Comparison of ENCODE assay signal across 12 cellular contexts in genomic region chr6:1614448-1614766, GRCh38. TPM values are rescaled to one million over a fixed set of nuclear protein-coding genes. Genes with fewer than 3 reads are reported as not detected.
DNase-seq lines count a peak whose midpoint lies in the region; ATAC-seq and TF ChIP-seq lines count a peak whose summit lies in the region.
"Had no signal": no experiment of that assay in that cellular context is flagged by ENCODE, and none has a peak within 500 bp of the region (broad histone marks: within the 10 kb centered on the region; RNA-seq: fewer than 3 reads in every experiment).

No MANE protein-coding gene starts in this region.

- H3K4me3 Mint-ChIP-seq in activated T-cell treated with anti-CD3 and anti-CD28 coated beads, Interleukin-2, amount 50 U/mL, for 72 hours: peak overlapping the region; percentile 12 to 17
- H3K4me3 Mint-ChIP-seq in activated T-helper 17 cell treated with anti-CD3 and anti-CD28 coated beads, Interleukin-2, amount 50 U/mL, for 72 hours: no peak overlapping the region
- H3K4me3 Mint-ChIP-seq: T-helper 2 cell treated with Interferon-gamma antibody and Interleukin-4, amounts not matched to agents 5 μg/mL and 100 μg/mL, for 36 hours had no signal

- 2% methylated on average over 23 to 32 of the region's 39 CpGs for WGBS in mesodermal cell (ENCODE audit: insufficient coverage in 2 of 2), 2 experiments

- H3K4me3 ChIP-seq in dorsolateral prefrontal cortex: peak overlapping the region in 56 of 59 donors; percentile 3 to 71 (median 50)
- H3K4me3 ChIP-seq in mesodermal cell (ENCODE audit: extremely low read depth, insufficient read depth, low read length, poor library complexity, severe bottlenecking): peak overlapping the region; percentile 27
- peak overlapping the region; percentile 91 to 93 for H3K4me3 ChIP-seq in tibial artery

- peaks cover 0 to 6% of the 10 kb centered on the region in 2 donors for H3K36me3 Mint-ChIP-seq in activated T-cell treated with anti-CD3 and anti-CD28 coated beads, Interleukin-2, amount 50 U/mL, for 72 hours (ENCODE audit: insufficient read depth in 2 of 2)
- H3K36me3 Mint-ChIP-seq in activated T-helper 17 cell treated with anti-CD3 and anti-CD28 coated beads, Interleukin-2, amount 50 U/mL, for 72 hours (ENCODE audit: low read depth): peaks cover 9% of the 10 kb centered on the region

- peaks cover 2% of the 10 kb centered on the region for H3K4me1 ChIP-seq in mesodermal cell (ENCODE audit: control insufficient read depth, insufficient read depth, low read length, poor library complexity, severe bottlenecking)
- peaks cover 0 to 20% (median 10%) of the 10 kb centered on the region in 4 donors for H3K4me1 ChIP-seq in tibial artery

- intact Hi-C loops in dorsolateral prefrontal cortex (cut with DNase I) (no loop called here), tibial artery (cut with DNase I; ENCODE audit: low total_unique reads) (no loop called here)

- no peak for DNase-seq in activated T-cell treated with anti-CD3 and anti-CD28 coated beads, Interleukin-2, amount 50 U/mL, for 72 hours
- DNase-seq in activated T-cell treated with anti-CD3 and anti-CD28 coated beads for 4 hours (no peak), dorsolateral prefrontal cortex (no peak), tibial artery (no peak), SK-N-DZ (ENCODE audit: low spot score) (no peak)
- DNase-seq: central memory CD4-positive, alpha-beta T cell had no signal

- peaks cover 17% of the 10 kb centered on the region for H3K4me1 Mint-ChIP-seq in activated T-cell treated with anti-CD3 and anti-CD28 coated beads, Interleukin-2, amount 50 U/mL, for 72 hours (ENCODE audit: low read depth)
- H3K4me1 Mint-ChIP-seq in activated T-helper 17 cell treated with anti-CD3 and anti-CD28 coated beads, Interleukin-2, amount 50 U/mL, for 72 hours: peaks cover 5% of the 10 kb centered on the region

- no peak overlapping the region for H3K27ac Mint-ChIP-seq in activated T-cell treated with anti-CD3 and anti-CD28 coated beads, Interleukin-2, amount 50 U/mL, for 72 hours
- no peak overlapping the region for H3K27ac Mint-ChIP-seq in activated T-helper 17 cell treated with anti-CD3 and anti-CD28 coated beads, Interleukin-2, amount 50 U/mL, for 72 hours
- H3K27ac Mint-ChIP-seq: T-helper 2 cell treated with Interferon-gamma antibody and Interleukin-4, amounts not matched to agents 5 μg/mL and 100 μg/mL, for 36 hours had no signal

- peaks cover 58% of the 10 kb centered on the region for H3K27me3 Mint-ChIP-seq in activated T-cell treated with anti-CD3 and anti-CD28 coated beads, Interleukin-2, amount 50 U/mL, for 72 hours (ENCODE audit: low read depth)
- peaks cover 45% of the 10 kb centered on the region for H3K27me3 Mint-ChIP-seq in activated T-helper 17 cell treated with anti-CD3 and anti-CD28 coated beads, Interleukin-2, amount 50 U/mL, for 72 hours

- peak overlapping the region in 46 of 59 donors; percentile 26 to 96 (median 77) for H3K27ac ChIP-seq in dorsolateral prefrontal cortex
- H3K27ac ChIP-seq in mesodermal cell (ENCODE audit: low read depth, low read length, severe bottlenecking): no peak overlapping the region
- H3K27ac ChIP-seq in tibial artery: peak overlapping the region; percentile 91 to 98
- H3K27ac ChIP-seq: pancreas had no signal

- H3K9me3 ChIP-seq in mesodermal cell (ENCODE audit: control insufficient read depth, low read length) (no peaks in the 10 kb centered on the region), tibial artery (no peaks in the 10 kb centered on the region)
- H3K9me3 ChIP-seq: pancreas had no signal

- no peak for ATAC-seq in activated T-cell treated with anti-CD3 and anti-CD28 coated beads, Interleukin-2, amount 50 U/mL, for 72 hours (replicated peaks in 1 of 2)
- no peak for ATAC-seq in activated T-helper 17 cell treated with anti-CD3 and anti-CD28 coated beads, Interleukin-2, amount 50 U/mL, for 72 hours (replicated peaks)
- no peak for ATAC-seq in GM18505 (IDR thresholded peaks at IDR 0.05; ENCODE audit: unreplicated experiment)
- ATAC-seq: HCT116, pancreas had no signal

- TF ChIP-seq CTCF in dorsolateral prefrontal cortex (IDR thresholded peaks at IDR 0.05 in 54 of 56, conservative IDR thresholded peaks at IDR 0.05 in 2 of 56; ENCODE audit: low read depth in 1 of 56, partially characterized antibody in 56 of 56) (no peak), tibial artery (IDR thresholded peaks at IDR 0.05) (no peak)

- peaks cover 6 to 98% (median 84%) of the 10 kb centered on the region in 45 donors for H3K27me3 ChIP-seq in dorsolateral prefrontal cortex
- H3K27me3 ChIP-seq in tibial artery: no peaks in the 10 kb centered on the region

- no peak for TF ChIP-seq POLR2A in GM18505 (IDR thresholded peaks at IDR 0.05; ENCODE audit: borderline replicate concordance, extremely low read depth, insufficient read depth, insufficient read length)

- H3K36me3 ChIP-seq in mesodermal cell (ENCODE audit: control insufficient read depth, insufficient read depth, low read length): no peaks in the 10 kb centered on the region
- peaks cover 24 to 42% (median 29%) of the 10 kb centered on the region in 3 donors for H3K36me3 ChIP-seq in tibial artery
- H3K36me3 ChIP-seq: pancreas had no signal

- no peaks in the 10 kb centered on the region for H3K9me3 Mint-ChIP-seq in activated T-cell treated with anti-CD3 and anti-CD28 coated beads, Interleukin-2, amount 50 U/mL, for 72 hours
- no peaks in the 10 kb centered on the region for H3K9me3 Mint-ChIP-seq in activated T-helper 17 cell treated with anti-CD3 and anti-CD28 coated beads, Interleukin-2, amount 50 U/mL, for 72 hours
- H3K9me3 Mint-ChIP-seq: T-helper 2 cell treated with Interferon-gamma antibody and Interleukin-4, amounts not matched to agents 5 μg/mL and 100 μg/mL, for 36 hours had no signal

RNA-seq across cellular contexts. Expression of gene FOXC1, which starts 4.7 kb away (rescaled TPM):
- under 1 TPM; 0.17 to 0.30 TPM for total RNA-seq in activated T-cell treated with anti-CD3 and anti-CD28 coated beads, Interleukin-2, amount 50 U/mL, for 72 hours
- 10 to 100 TPM in 23 of 120 experiments, 1 to 10 TPM in 97; 2.7 to 22.9 (median 6.6) TPM for total RNA-seq in dorsolateral prefrontal cortex
- polyA plus RNA-seq in mesodermal cell (2013, experiment 1 of 2): 8.1 TPM
- polyA plus RNA-seq in mesodermal cell (2013, experiment 2 of 2): 6.1 TPM
- total RNA-seq in activated T-helper 17 cell treated with anti-CD3 and anti-CD28 coated beads, Interleukin-2, amount 50 U/mL, for 72 hours: not detected
- polyA plus RNA-seq in SK-N-DZ (2014; cell fraction: cytosol; rRNA removed): 14.2 and 15.1 TPM in 2 replicates
- polyA plus RNA-seq in SK-N-DZ (2014; cell fraction: nucleus; rRNA removed): 10.1 and 11.9 TPM in 2 replicates

Comparison
In these comparisons a context has a peak if more than half of its experiments do, and no peak if none do; other contexts are left out.
1. H3K4me3 ChIP-seq: peak in every context shown above with its lines; median percentile 92 in tibial artery; 50 in dorsolateral prefrontal cortex; 27 in mesodermal cell.